ENCODE assay signal across 16 cellular contexts in the genomic region with DNA sequence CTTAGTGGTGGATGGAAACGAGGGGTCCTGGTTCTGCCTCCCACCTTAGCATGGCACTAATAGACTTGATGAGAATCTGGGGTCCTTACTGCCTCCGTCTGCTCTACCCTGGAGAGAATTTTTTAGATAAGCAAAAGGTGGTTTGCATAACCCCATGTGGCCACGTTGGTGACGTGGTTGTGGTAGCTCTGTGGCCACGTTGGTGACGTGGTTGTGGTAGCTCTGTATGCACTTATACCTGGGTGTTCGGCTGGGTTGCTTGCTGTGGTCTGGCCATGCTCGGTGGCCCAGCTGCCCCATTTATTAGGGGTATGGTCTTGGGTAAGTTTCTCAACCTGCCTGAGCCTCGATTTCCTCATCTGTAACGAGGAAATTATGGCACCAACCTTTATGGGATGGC. TPM values are rescaled to one million over a fixed set of nuclear protein-coding genes. Genes with fewer than 3 reads are reported as not detected.
A peak's percentile ranks its signal among the peaks of the same experiment; 100 is the strongest.
DNase-seq lines count a peak whose midpoint lies in the region; ATAC-seq and TF ChIP-seq lines count a peak whose summit lies in the region.
"Had no signal": no experiment of that assay in that cellular context is flagged by ENCODE, and none has a peak within 500 bp of the region (broad histone marks: within the 10 kb centered on the region; RNA-seq: fewer than 3 reads in every experiment).

No MANE protein-coding gene starts in this region.

- H3K27me3 Mint-ChIP-seq in CD4-positive, alpha-beta T cell, result no peaks in the 10 kb centered on the region
- H3K27me3 Mint-ChIP-seq in memory B cell, result peaks cover 8% of the 10 kb centered on the region

- no peak overlapping the region for H3K4me3 Mint-ChIP-seq in CD4-positive, alpha-beta T cell
- no peak overlapping the region for H3K4me3 Mint-ChIP-seq in memory B cell

- no peaks in the 10 kb centered on the region for H3K36me3 ChIP-seq in osteoblast (ENCODE audit: insufficient read depth, low read length)
- H3K36me3 ChIP-seq: BLaER1 treated with 17β-estradiol and CSF1 and Interleukin-3, amounts not matched to agents 10 nM and 100 nM; SJCRH30; spleen had no signal

- H2AFZ ChIP-seq in osteoblast (ENCODE audit: low read length), result no peak overlapping the region
- H2AFZ ChIP-seq: GM23248, hepatocyte had no signal

- peak in 8 of 10 experiments; percentile 17 to 46 (median 30) for DNase-seq in CD4-positive, alpha-beta T cell
- DNase-seq in GM20000 (ENCODE audit: low spot score) (peak; percentile 38), memory B cell (ENCODE audit: low spot score in 2 of 2) (no peak), NCI-H1048 (lab: John Stamatoyannopoulos, UW) (no peak), NCI-H524 treated with DMSO at 0.1 percent for 48 hours (lab: John Stamatoyannopoulos, UW) (no peak), GM03348 (ENCODE audit: low spot score) (no peak), osteoblast (ENCODE audit: insufficient read length, low spot score, missing footprints) (no peak)
- peak; percentile 44 for DNase-seq in activated CD8-positive, alpha-beta memory T cell treated with anti-CD3 and anti-CD28 coated beads, Interleukin-2, amount 50 U/mL, for 24 hours (ENCODE audit: extremely low read depth)
- DNase-seq: GM23248, NCI-H1105 treated with DMSO at 0.1 percent for 48 hours, NCI-H69, occipital lobe, SJCRH30, spleen had no signal

- no peaks in the 10 kb centered on the region for H3K9me3 ChIP-seq in CD4-positive, alpha-beta T cell (ENCODE audit: control insufficient read depth, low read length)
- no peaks in the 10 kb centered on the region for H3K9me3 ChIP-seq in osteoblast (ENCODE audit: low read depth, low read length)
- H3K9me3 ChIP-seq: BLaER1 treated with 17β-estradiol and CSF1 and Interleukin-3, amounts not matched to agents 10 nM and 100 nM; SJCRH30; spleen had no signal

- H3K9me3 Mint-ChIP-seq in CD4-positive, alpha-beta T cell, result no peaks in the 10 kb centered on the region
- no peaks in the 10 kb centered on the region for H3K9me3 Mint-ChIP-seq in memory B cell

- no peak overlapping the region for H3K27ac ChIP-seq in CD4-positive, alpha-beta T cell (ENCODE audit: low read depth, low read length)
- no peak overlapping the region for H3K27ac ChIP-seq in osteoblast (ENCODE audit: low read depth, low read length)
- H3K27ac ChIP-seq: BLaER1 treated with 17β-estradiol and CSF1 and Interleukin-3, amounts not matched to agents 10 nM and 100 nM; GM23248; hepatocyte; SJCRH30; spleen had no signal

- no peak overlapping the region for H3K4me3 ChIP-seq in osteoblast (ENCODE audit: insufficient read depth, low read length)
- H3K4me3 ChIP-seq: BLaER1 treated with 17β-estradiol and CSF1 and Interleukin-3, amounts not matched to agents 10 nM and 100 nM; GM23248; hepatocyte; SJCRH30; spleen had no signal

- H3K27me3 ChIP-seq in CD4-positive, alpha-beta T cell (ENCODE audit: control insufficient read depth, insufficient read depth, low read length), result no peaks in the 10 kb centered on the region
- no peaks in the 10 kb centered on the region for H3K27me3 ChIP-seq in osteoblast (ENCODE audit: insufficient read depth, low read length)
- H3K27me3 ChIP-seq: BLaER1 treated with 17β-estradiol and CSF1 and Interleukin-3, amounts not matched to agents 10 nM and 100 nM; hepatocyte; SJCRH30 had no signal

- CTCF ChIA-PET in CD4-positive, alpha-beta T cell (lab: Charles Lee), result interaction anchor here (1.0 kb wide), 1 partner anchor 24 kb away, joined by 5 read pairs; no protein-coding TSS in a partner anchor

- peak overlapping the region; percentile 61 for H3K27ac Mint-ChIP-seq in CD4-positive, alpha-beta T cell
- H3K27ac Mint-ChIP-seq in memory B cell, result no peak overlapping the region

- H4K20me1 ChIP-seq in osteoblast (ENCODE audit: insufficient read depth, low read length), result no peaks in the 10 kb centered on the region

- H3K4me1 Mint-ChIP-seq in CD4-positive, alpha-beta T cell (ENCODE audit: low read depth), result peaks cover 24% of the 10 kb centered on the region
- peaks cover 12% of the 10 kb centered on the region for H3K4me1 Mint-ChIP-seq in memory B cell

- H3K79me2 ChIP-seq in osteoblast (ENCODE audit: insufficient read depth, low read length), result no peaks in the 10 kb centered on the region
- H3K79me2 ChIP-seq: hepatocyte had no signal

- POLR2A ChIA-PET in CD4-positive, alpha-beta T cell (lab: Charles Lee), result interaction anchor here (1.4 kb wide), 1 partner anchor 12 kb away, joined by 4 read pairs; the partner anchor contains the start of gene SPIRE2

- H3K4me2 ChIP-seq in osteoblast (ENCODE audit: insufficient read depth, low read length), result no peak overlapping the region
- H3K4me2 ChIP-seq: BLaER1 treated with 17β-estradiol and CSF1 and Interleukin-3, amounts not matched to agents 10 nM and 100 nM; hepatocyte had no signal

- ATAC-seq in CD4-positive, alpha-beta T cell (ENCODE audit: poor library complexity), result peak; percentile 51
- ATAC-seq in memory B cell (ENCODE audit: low read depth), result peak; percentile 81

- no peaks in the 10 kb centered on the region for H3K4me1 ChIP-seq in osteoblast (ENCODE audit: insufficient read depth, low read length)

- TF ChIP-seq CTCF in CD4-positive, alpha-beta T cell (IDR thresholded peaks at IDR 0.05), result no peak
- no peak for TF ChIP-seq CTCF in GM20000 (IDR thresholded peaks at IDR 0.05; ENCODE audit: extremely low read depth, missing control alignments)
- TF ChIP-seq CTCF in osteoblast (IDR thresholded peaks at IDR 0.05; ENCODE audit: extremely low read depth, low read depth, low read length), result no peak

- no peaks in the 10 kb centered on the region for H3K36me3 Mint-ChIP-seq in CD4-positive, alpha-beta T cell (ENCODE audit: low read depth)
- no peaks in the 10 kb centered on the region for H3K36me3 Mint-ChIP-seq in memory B cell

- intact Hi-C loops in CD4-positive, alpha-beta T cell (cut with DNase I, micrococcal nuclease), result no loop called here

RNA-seq across cellular contexts. Expression of gene SPIRE2, which starts 13.0 kb away (rescaled TPM):
- 1 to 10 TPM; 1.1 TPM for total RNA-seq in CD4-positive, alpha-beta T cell
- 0.72 and 1.5 TPM in 2 replicates for total RNA-seq in osteoblast

RNA-seq across cellular contexts. Expression of gene FANCA, which starts 24.8 kb away (rescaled TPM):
- total RNA-seq in CD4-positive, alpha-beta T cell, result 1 to 10 TPM; 4.1 to 5.0 TPM
- 4.0 and 8.3 TPM in 2 replicates for total RNA-seq in osteoblast

RNA-seq across cellular contexts. Expression of gene TCF25, which starts 32.1 kb away (rescaled TPM):
- total RNA-seq in CD4-positive, alpha-beta T cell, result 100 to 1,000 TPM; 306 to 307 TPM
- 225 and 230 TPM in 2 replicates for total RNA-seq in osteoblast

Comparison
In these comparisons a context has a peak if more than half of its experiments do, and no peak if none do; other contexts are left out.
1. DNase-seq: peak in CD4-positive, alpha-beta T cell (8 of 10), GM20000 (single experiment) and activated CD8-positive, alpha-beta memory T cell treated with anti-CD3 and anti-CD28 coated beads, Interleukin-2, amount 50 U/mL, for 24 hours (single experiment); none in memory B cell (0 of 2), NCI-H1048 (single experiment), NCI-H524 treated with DMSO at 0.1 percent for 48 hours (single experiment), GM03348 (single experiment) and osteoblast (single experiment).